In genomic region chr3:73625124-73625665, GRCh38 we compare ENCODE assay signal across 9 cellular contexts. TPM values are rescaled to one million over a fixed set of nuclear protein-coding genes. Genes with fewer than 3 reads are reported as not detected.
DNase-seq lines count a peak whose midpoint lies in the region; ATAC-seq, FAIRE-seq and TF ChIP-seq lines count a peak whose summit lies in the region.
"Had no signal": no experiment of that assay in that cellular context is flagged by ENCODE, and none has a peak within 500 bp of the region (broad histone marks: within the 10 kb centered on the region; RNA-seq: fewer than 3 reads in every experiment).

No MANE protein-coding gene starts in this region.

- H4K8ac ChIP-seq in H1 (ENCODE audit: extremely low read depth, insufficient read depth, low read length) (no peak overlapping the region), mesendoderm (ENCODE audit: low read depth, low read length) (no peak overlapping the region)

- H3K36me3 ChIP-seq in H1 (ENCODE audit: control insufficient read depth in 2 of 4, insufficient read depth in 4 of 4, low read length in 3 of 4) (no peaks in the 10 kb centered on the region), mesendoderm (ENCODE audit: control insufficient read depth, insufficient read depth, low read length) (no peaks in the 10 kb centered on the region), vagina (no peaks in the 10 kb centered on the region)

- peak; percentile 36 for FAIRE-seq in H1 (lab: Jason Lieb, UNC)

- no peak overlapping the region for H3K4ac ChIP-seq in H1 (replicated peaks; ENCODE audit: insufficient read length, low read depth, low read length)
- no peak overlapping the region for H3K4ac ChIP-seq in mesendoderm (ENCODE audit: low read depth, low read length)

- no peak for TF ChIP-seq RAD21 in H1 (IDR thresholded peaks at IDR 0.05 in 1 of 2, conservative IDR thresholded peaks at IDR 0.05 in 1 of 2; ENCODE audit: low read depth in 2 of 2, low read length in 2 of 2)

- H2BK15ac ChIP-seq in H1 (ENCODE audit: low read length) (no peak overlapping the region), mesendoderm (replicated peaks; ENCODE audit: low read depth) (no peak overlapping the region)

- no peak overlapping the region; the same call in 1 of the 2 replicates for H2BK12ac ChIP-seq in H1 (ENCODE audit: low read depth, low read length)

- H4K20me1 ChIP-seq in H1 (replicated peaks in 1 of 2; ENCODE audit: control insufficient read depth in 1 of 2, insufficient read depth in 2 of 2, low read length in 2 of 2): peaks cover 5 to 9% of the 10 kb centered on the region in 2 experiments

- H3K36me3 Mint-ChIP-seq in activated T-helper 17 cell treated with anti-CD3 and anti-CD28 coated beads, Interleukin-2, amount 50 U/mL, for 72 hours (ENCODE audit: low read depth): no peaks in the 10 kb centered on the region

- TF ChIP-seq CTCF in H1 (IDR thresholded peaks at IDR 0.05; ENCODE audit: control extremely low read depth in 1 of 3, insufficient read depth in 1 of 3, low read depth in 1 of 3, low read length in 3 of 3) (no peak), vagina (IDR thresholded peaks at IDR 0.05) (no peak)

- H3K79me2 ChIP-seq in H1 (ENCODE audit: control insufficient read depth in 1 of 2, insufficient read depth in 2 of 2, low read length in 2 of 2): peaks cover 0 to 27% of the 10 kb centered on the region in 2 experiments; a peak in 2 of 4 replicates
- H3K79me2 ChIP-seq in mesendoderm (ENCODE audit: control insufficient read depth, insufficient read depth, low read length): no peaks in the 10 kb centered on the region

- H3K27me3 ChIP-seq in H1 (replicated peaks in 1 of 4; ENCODE audit: control insufficient read depth in 3 of 4, extremely low read depth in 1 of 4, insufficient read depth in 3 of 4, low read length in 3 of 4): peaks cover 0 to 18% (median 9%) of the 10 kb centered on the region in 4 experiments; a peak in 5 of 7 replicates
- no peaks in the 10 kb centered on the region for H3K27me3 ChIP-seq in mesendoderm (ENCODE audit: insufficient read depth, low read length, poor library complexity)
- no peaks in the 10 kb centered on the region for H3K27me3 ChIP-seq in vagina

- peak; percentile 3 for DNase-seq in SIG-M5 treated with dmso at 0.1 percent for 504 hours (lab: John Stamatoyannopoulos, UW; ENCODE audit: unreplicated experiment)
- DNase-seq in SIG-M5 (lab: John Stamatoyannopoulos, UW): no peak
- DNase-seq in H1 (ENCODE audit: low read depth in 1 of 2, low spot score in 2 of 2): peak; percentile 9 to 60
- DNase-seq in mesendoderm: peak; percentile 79
- DNase-seq in vagina (ENCODE audit: extremely low spot score in 2 of 2): no peak
- no peak for DNase-seq in HuH-7.5 (ENCODE audit: low spot score)
- DNase-seq in stimulated activated CD4-positive, alpha-beta T cell treated with anti-CD3 and anti-CD28 coated beads, Interleukin-4, amount 100 ng/mL, for 4 hours: no peak
- DNase-seq: foreskin melanocyte had no signal

- no peak overlapping the region for H3K27ac Mint-ChIP-seq in activated T-helper 17 cell treated with anti-CD3 and anti-CD28 coated beads, Interleukin-2, amount 50 U/mL, for 72 hours

- H3K56ac ChIP-seq in H1 (replicated peaks; ENCODE audit: insufficient read length, low read depth, low read length) (no peak overlapping the region), mesendoderm (ENCODE audit: low read length) (peak overlapping the region; percentile 69)

- CTCF ChIA-PET in H1 (lab: Charles Lee; ENCODE audit: partially characterized antibody): interaction anchor here (0.7 to 3.0 kb wide), 6 partner anchors 11 to 223 kb away, joined by 3 to 14 read pairs (median 4); no protein-coding TSS in a partner anchor

- peak overlapping the region; percentile 12 for H2BK120ac ChIP-seq in H1 (replicated peaks; ENCODE audit: low read depth, low read length)
- no peak overlapping the region for H2BK120ac ChIP-seq in mesendoderm (ENCODE audit: low read depth, low read length)

- H3K4me3 ChIP-seq in H1 (ENCODE audit: extremely low read depth in 1 of 4, insufficient read depth in 2 of 4, low read depth in 3 of 4, low read length in 4 of 4) (peak overlapping the region; percentile 66 to 79 (median 69)), mesendoderm (ENCODE audit: low read length) (peak overlapping the region; percentile 22), vagina (peak overlapping the region; percentile 61 to 98)

- WGBS in H1 (ENCODE audit: extremely low coverage in 1 of 2, insufficient coverage in 1 of 2, insufficient read length in 1 of 2, insufficient replicate concordance in 2 of 2, low coverage in 1 of 2, low lambda C conversion rate in 2 of 2, missing lambda C conversion rate in 1 of 2), 2 experiments: 3% methylated on average over 21 of the region's 21 CpGs; no CpG with 5 or more reads in 1 of the 2 experiments
- WGBS in mesendoderm (ENCODE audit: extremely low coverage, insufficient coverage, low lambda C conversion rate): no CpG with 5 or more reads among the region's 21 CpGs

- H2BK20ac ChIP-seq in H1 (ENCODE audit: low read length): 0 out of 2 replicates have a peak overlapping the region, but pooled peaks have one; percentile 43

- no peak for TF ChIP-seq EP300 in H1 (IDR thresholded peaks at IDR 0.05; ENCODE audit: borderline replicate concordance in 1 of 2, low read depth in 2 of 2, low read length in 2 of 2)

- H3K79me1 ChIP-seq in H1 (ENCODE audit: low read depth, low read length) (no peaks in the 10 kb centered on the region; the same call in 1 of the 2 replicates), mesendoderm (ENCODE audit: low read length) (no peaks in the 10 kb centered on the region)

- intact Hi-C loops in vagina (cut with DNase I): loop anchor here (10.0 kb wide), 2 partner anchors 110 to 180 kb away; no protein-coding TSS in a partner anchor

- H3K18ac ChIP-seq in H1 (ENCODE audit: extremely low read depth, low read length) (0 out of 2 replicates have a peak overlapping the region, but pooled peaks have one; percentile 73), mesendoderm (ENCODE audit: low read length) (peak overlapping the region; percentile 4)

- H3K4me2 ChIP-seq in H1 (ENCODE audit: insufficient read depth in 1 of 2, low read depth in 2 of 2, low read length in 2 of 2): peak overlapping the region; percentile 77 to 100
- H3K4me2 ChIP-seq in mesendoderm (ENCODE audit: low read length): peak overlapping the region; percentile 77

- H4K5ac ChIP-seq in H1 (ENCODE audit: insufficient read length, low read depth, low read length): no peak overlapping the region
- no peak overlapping the region for H4K5ac ChIP-seq in mesendoderm (ENCODE audit: low read length)

- no peak for ATAC-seq in activated T-helper 17 cell treated with anti-CD3 and anti-CD28 coated beads, Interleukin-2, amount 50 U/mL, for 72 hours (replicated peaks)

- H3K23me2 ChIP-seq in H1 (ENCODE audit: low read depth, low read length): peaks cover 15% of the 10 kb centered on the region; the same call in 1 of the 2 replicates

- H3K27ac ChIP-seq in H1 (ENCODE audit: low read depth, low read length) (no peak overlapping the region), mesendoderm (ENCODE audit: low read depth, low read length) (no peak overlapping the region), vagina (peak overlapping the region; percentile 85)

- no peak overlapping the region for H3K23ac ChIP-seq in H1 (ENCODE audit: insufficient read length)
- H3K23ac ChIP-seq in mesendoderm (ENCODE audit: low read length): no peak overlapping the region

- H3K9ac ChIP-seq in H1 (replicated peaks in 1 of 4; ENCODE audit: extremely low read depth in 1 of 4, low read depth in 3 of 4, low read length in 3 of 4) (peak overlapping the region in 3 of 4 experiments; percentile 26 to 56 (median 51); a peak in 5 of 7 replicates), mesendoderm (ENCODE audit: low read length) (peak overlapping the region; percentile 38)

- no peak overlapping the region for H3K4me3 Mint-ChIP-seq in activated T-helper 17 cell treated with anti-CD3 and anti-CD28 coated beads, Interleukin-2, amount 50 U/mL, for 72 hours

- H3K4me1 Mint-ChIP-seq in activated T-helper 17 cell treated with anti-CD3 and anti-CD28 coated beads, Interleukin-2, amount 50 U/mL, for 72 hours: no peaks in the 10 kb centered on the region

- POLR2A ChIA-PET in H1 (lab: Charles Lee; ENCODE audit: partially characterized antibody): interaction anchor here (0.7 to 1.8 kb wide), 4 partner anchors 10 to 136 kb away, joined by 3 to 6 read pairs (median 3); no protein-coding TSS in a partner anchor

- peaks cover 8 to 25% (median 9%) of the 10 kb centered on the region in 4 experiments for H3K4me1 ChIP-seq in H1 (replicated peaks in 1 of 4; ENCODE audit: control insufficient read depth in 3 of 4, insufficient read depth in 4 of 4, low read length in 3 of 4)
- no peaks in the 10 kb centered on the region for H3K4me1 ChIP-seq in mesendoderm (ENCODE audit: control insufficient read depth, low read depth, low read length)
- peaks cover 1% of the 10 kb centered on the region for H3K4me1 ChIP-seq in vagina

- H3K9me3 Mint-ChIP-seq in activated T-helper 17 cell treated with anti-CD3 and anti-CD28 coated beads, Interleukin-2, amount 50 U/mL, for 72 hours: no peaks in the 10 kb centered on the region

- peak overlapping the region; percentile 45; the same call in 1 of the 2 replicates for H2BK5ac ChIP-seq in H1 (ENCODE audit: low read depth, low read length)
- no peak overlapping the region for H2BK5ac ChIP-seq in mesendoderm (ENCODE audit: low read length)

- no peak overlapping the region for H2AK5ac ChIP-seq in H1 (ENCODE audit: low read depth, low read length)
- no peak overlapping the region for H2AK5ac ChIP-seq in mesendoderm (ENCODE audit: low read length)

- H3K9me3 ChIP-seq in H1 (ENCODE audit: insufficient read depth in 2 of 2, low read depth in 1 of 2, low read length in 1 of 2) (no peaks in the 10 kb centered on the region), vagina (no peaks in the 10 kb centered on the region)

- no peak overlapping the region for H3K14ac ChIP-seq in H1 (ENCODE audit: insufficient read length)

- TF ChIP-seq POLR2A in H1 (IDR thresholded peaks at IDR 0.05; ENCODE audit: control extremely low read depth in 1 of 2, low read depth in 2 of 2, low read length in 2 of 2) (no peak), vagina (IDR thresholded peaks at IDR 0.05) (peak in 1 of 2 donors; percentile 6)

- H3K27me3 Mint-ChIP-seq in activated T-helper 17 cell treated with anti-CD3 and anti-CD28 coated beads, Interleukin-2, amount 50 U/mL, for 72 hours: peaks cover 6% of the 10 kb centered on the region

- peak overlapping the region; percentile 5 for H4K91ac ChIP-seq in H1 (replicated peaks; ENCODE audit: insufficient read length, low read length)

- H2AFZ ChIP-seq in H1 (ENCODE audit: low read length): peak overlapping the region; percentile 99

RNA-seq across cellular contexts. Expression of gene PDZRN3, which starts 0.5 kb away (rescaled TPM):
- 16.8 and 20.5 TPM in 2 replicates for total RNA-seq in H1 (2021; fragmentation: NEBNext Ultra II Directional; extraction: Animal tissue kit (Norgen Biotek cat#: 25700))
- polyA plus RNA-seq in H1 (2011; rRNA removed): 4.2 and 5.0 TPM in 2 replicates
- polyA plus RNA-seq in H1 (2011; cell fraction: cytosol; rRNA removed): 6.3 TPM
- 10.6 TPM for polyA plus RNA-seq in H1 (2011; cell fraction: nucleus; rRNA removed)
- polyA plus RNA-seq in H1 (2012, experiment 1 of 2): 16.2 to 19.5 TPM (median 17.5 TPM) in 4 replicates
- 5.3 TPM for polyA plus RNA-seq in H1 (2012, experiment 2 of 2)
- polyA plus RNA-seq in H1 (2013, experiment 1 of 2): 7.7 TPM
- polyA plus RNA-seq in H1 (2013, experiment 2 of 2): 7.5 TPM
- 7.9 and 20.6 TPM in 2 replicates for polyA minus RNA-seq in H1 (2011; rRNA and poly(A)+ RNA removed)
- 12.8 TPM for polyA minus RNA-seq in H1 (2011; cell fraction: cytosol; rRNA and poly(A)+ RNA removed)
- 61.5 TPM for polyA minus RNA-seq in H1 (2011; cell fraction: nucleus; rRNA and poly(A)+ RNA removed)
- polyA plus RNA-seq in mesendoderm (2013, experiment 1 of 2): 8.4 TPM
- 9.0 TPM for polyA plus RNA-seq in mesendoderm (2013, experiment 2 of 2)
- 75.9 TPM for total RNA-seq in vagina
- not detected for total RNA-seq in activated T-helper 17 cell treated with anti-CD3 and anti-CD28 coated beads, Interleukin-2, amount 50 U/mL, for 72 hours

Comparison
In these comparisons a context has a peak if more than half of its experiments do, and no peak if none do; other contexts are left out.
1. DNase-seq: peak in SIG-M5 treated with dmso at 0.1 percent for 504 hours (single experiment), H1 (2 of 2) and mesendoderm (single experiment); none in SIG-M5 (single experiment), vagina (0 of 2), HuH-7.5 (single experiment) and stimulated activated CD4-positive, alpha-beta T cell treated with anti-CD3 and anti-CD28 coated beads, Interleukin-4, amount 100 ng/mL, for 4 hours (0 of 2).
2. H3K4me3 ChIP-seq: peak in every context shown above with its lines; median percentile 80 in vagina; 69 in H1; 22 in mesendoderm.
3. RNA of gene PDZRN3, which starts 0.5 kb away (total RNA-seq): 75.9 TPM in vagina (single experiment) and 16.8 to 20.5 TPM in H1; not detected in activated T-helper 17 cell treated with anti-CD3 and anti-CD28 coated beads, Interleukin-2, amount 50 U/mL, for 72 hours; every median in the first group is over 10 times any median in the second.